9 cellular contexts compared by ENCODE assay signal in genomic region chr9:97109194-97109811, GRCh38.
A peak's percentile ranks its signal among the peaks of the same experiment; 100 is the strongest.
DNase-seq lines count a peak whose midpoint lies in the region; ATAC-seq, FAIRE-seq and TF ChIP-seq lines count a peak whose summit lies in the region.
"Had no signal": no experiment of that assay in that cellular context is flagged by ENCODE, and none has a peak within 500 bp of the region (broad histone marks: within the 10 kb centered on the region; RNA-seq: fewer than 3 reads in every experiment).

No MANE protein-coding gene starts in this region.

- no peak for ATAC-seq in GM19467 (IDR thresholded peaks at IDR 0.05; ENCODE audit: unreplicated experiment)

- H3K9me3 ChIP-seq in H1 (ENCODE audit: insufficient read depth in 2 of 2, low read depth in 1 of 2, low read length in 1 of 2) (no peaks in the 10 kb centered on the region), uterus (no peaks in the 10 kb centered on the region)

- H3K18ac ChIP-seq in H1 (ENCODE audit: extremely low read depth, low read length): no peak overlapping the region

- DNase-seq in Calu3 (peak; percentile 64), HK-2 (ENCODE audit: unreplicated experiment) (peak; percentile 17), RWPE1 (ENCODE audit: low spot score) (peak; percentile 64), H1 (ENCODE audit: low read depth in 1 of 2, low spot score in 2 of 2) (peak; percentile 43 to 67), mucosa of gallbladder (ENCODE audit: low spot score) (peak; percentile 46), uterus (no peak), GM12892 (ENCODE audit: insufficient read length) (no peak)
- DNase-seq: naive B cell had no signal

- FAIRE-seq in H1 (lab: Jason Lieb, UNC): peak; percentile 39
- FAIRE-seq in GM12892 (lab: Jason Lieb, UNC): no peak

- peaks cover 0 to 6% (median 0%) of the 10 kb centered on the region in 4 experiments; a peak in 2 of 8 replicates for H3K36me3 ChIP-seq in H1 (ENCODE audit: control insufficient read depth in 2 of 4, insufficient read depth in 4 of 4, low read length in 3 of 4)
- no peaks in the 10 kb centered on the region for H3K36me3 ChIP-seq in uterus

- TF ChIP-seq EP300 in H1 (IDR thresholded peaks at IDR 0.05; ENCODE audit: borderline replicate concordance in 1 of 2, low read depth in 2 of 2, low read length in 2 of 2): no peak

- no peak overlapping the region for H4K91ac ChIP-seq in H1 (replicated peaks; ENCODE audit: insufficient read length, low read length)

- H3K27me3 ChIP-seq in H1 (replicated peaks in 1 of 4; ENCODE audit: control insufficient read depth in 3 of 4, extremely low read depth in 1 of 4, insufficient read depth in 3 of 4, low read length in 3 of 4): no peaks in the 10 kb centered on the region
- H3K27me3 ChIP-seq in uterus: no peaks in the 10 kb centered on the region

- H2BK12ac ChIP-seq in H1 (ENCODE audit: low read depth, low read length): no peak overlapping the region

- no peaks in the 10 kb centered on the region for H3K23me2 ChIP-seq in H1 (ENCODE audit: low read depth, low read length)

- H3K23ac ChIP-seq in H1 (ENCODE audit: insufficient read length): no peak overlapping the region

- no peak overlapping the region for H3K9ac ChIP-seq in H1 (replicated peaks in 1 of 4; ENCODE audit: extremely low read depth in 1 of 4, low read depth in 3 of 4, low read length in 3 of 4)

- peak; percentile 93 to 95 for TF ChIP-seq RAD21 in H1 (IDR thresholded peaks at IDR 0.05 in 1 of 2, conservative IDR thresholded peaks at IDR 0.05 in 1 of 2; ENCODE audit: low read depth in 2 of 2, low read length in 2 of 2)

- no peak overlapping the region for H3K27ac ChIP-seq in RWPE1
- H3K27ac ChIP-seq in H1 (ENCODE audit: low read depth, low read length): no peak overlapping the region
- no peak overlapping the region for H3K27ac ChIP-seq in uterus

- no peak overlapping the region for H4K8ac ChIP-seq in H1 (ENCODE audit: extremely low read depth, insufficient read depth, low read length)

- no peaks in the 10 kb centered on the region for H3K36me3 Mint-ChIP-seq in Calu3 (ENCODE audit: insufficient read depth, unreplicated experiment)
- H3K36me3 Mint-ChIP-seq: naive B cell had no signal

- H3K9me3 Mint-ChIP-seq in Calu3 (ENCODE audit: low read depth, unreplicated experiment): no peaks in the 10 kb centered on the region

- H3K4ac ChIP-seq in H1 (replicated peaks; ENCODE audit: insufficient read length, low read depth, low read length): no peak overlapping the region

- H3K56ac ChIP-seq in H1 (replicated peaks; ENCODE audit: insufficient read length, low read depth, low read length): no peak overlapping the region

- H3K4me1 Mint-ChIP-seq in Calu3 (ENCODE audit: low read depth, unreplicated experiment): no peaks in the 10 kb centered on the region
- H3K4me1 Mint-ChIP-seq: naive B cell had no signal

- H2BK5ac ChIP-seq in H1 (ENCODE audit: low read depth, low read length): no peak overlapping the region

- no peak overlapping the region for H3K4me3 Mint-ChIP-seq in Calu3 (ENCODE audit: low read depth, unreplicated experiment)
- H3K4me3 Mint-ChIP-seq: naive B cell had no signal

- BruUV-seq in Calu3 (replicated peaks; lab: Mats Ljungman, UMichigan): no TSS peak

- H3K14ac ChIP-seq in H1 (ENCODE audit: insufficient read length): no peak overlapping the region

- H2BK20ac ChIP-seq in H1 (ENCODE audit: low read length): no peak overlapping the region

- TF ChIP-seq POLR2A in H1 (IDR thresholded peaks at IDR 0.05; ENCODE audit: control extremely low read depth in 1 of 2, low read depth in 2 of 2, low read length in 2 of 2): no peak
- no peak for TF ChIP-seq POLR2A in uterus (IDR thresholded peaks at IDR 0.05)
- TF ChIP-seq POLR2A in GM12892 (IDR thresholded peaks at IDR 0.05; ENCODE audit: low read depth, low read length): no peak

- no peaks in the 10 kb centered on the region for H3K4me1 ChIP-seq in H1 (replicated peaks in 1 of 4; ENCODE audit: control insufficient read depth in 3 of 4, insufficient read depth in 4 of 4, low read length in 3 of 4)
- no peaks in the 10 kb centered on the region for H3K4me1 ChIP-seq in uterus

- H3K4me3 ChIP-seq in H1 (ENCODE audit: extremely low read depth in 1 of 4, insufficient read depth in 2 of 4, low read depth in 3 of 4, low read length in 4 of 4) (no peak overlapping the region), uterus (no peak overlapping the region)

- H2BK15ac ChIP-seq in H1 (ENCODE audit: low read length): no peak overlapping the region

- POLR2A ChIA-PET in RWPE1 (lab: Yijun Ruan, JAX; ENCODE audit: low non-redundant PET) (no interaction called here), H1 (lab: Charles Lee; ENCODE audit: partially characterized antibody) (interaction anchor here (0.8 to 0.9 kb wide), 2 partner anchors 250 to 254 kb away, joined by 3 to 4 read pairs; no protein-coding TSS in a partner anchor)

- no peak overlapping the region for H2BK120ac ChIP-seq in H1 (replicated peaks; ENCODE audit: low read depth, low read length)

- no peaks in the 10 kb centered on the region for H4K20me1 ChIP-seq in H1 (replicated peaks in 1 of 2; ENCODE audit: control insufficient read depth in 1 of 2, insufficient read depth in 2 of 2, low read length in 2 of 2)

- CTCF ChIA-PET in Calu3 (lab: Charles Lee): interaction anchor here (0.8 kb wide), 1 partner anchor 252 kb away, joined by 6 read pairs; no protein-coding TSS in a partner anchor
- CTCF ChIA-PET in RWPE1 (lab: Yijun Ruan, JAX): interaction anchor here (0.6 to 1.2 kb wide), 5 partner anchors 14 to 252 kb away, joined by 3 to 5 read pairs (median 4); no protein-coding TSS in a partner anchor
- CTCF ChIA-PET in H1 (lab: Charles Lee; ENCODE audit: partially characterized antibody): interaction anchor here (0.7 to 1.8 kb wide), 9 partner anchors 18 to 255 kb away, joined by 3 to 10 read pairs (median 3); partner anchors contain the start of gene CTSV

- TF ChIP-seq CTCF in Calu3 (IDR thresholded peaks at IDR 0.05; ENCODE audit: unreplicated experiment): peak; percentile 38
- peak; percentile 90 for TF ChIP-seq CTCF in RWPE1 (conservative IDR thresholded peaks at IDR 0.05; ENCODE audit: low read depth)
- TF ChIP-seq CTCF in H1 (IDR thresholded peaks at IDR 0.05; ENCODE audit: control extremely low read depth in 1 of 3, insufficient read depth in 1 of 3, low read depth in 1 of 3, low read length in 3 of 3): peak; percentile 62 to 82 (median 78)
- TF ChIP-seq CTCF in uterus (IDR thresholded peaks at IDR 0.05): no peak

- H3K79me1 ChIP-seq in H1 (ENCODE audit: low read depth, low read length): no peaks in the 10 kb centered on the region

- H2AK5ac ChIP-seq in H1 (ENCODE audit: low read depth, low read length): no peak overlapping the region

- no peak overlapping the region for H4K5ac ChIP-seq in H1 (ENCODE audit: insufficient read length, low read depth, low read length)

- H3K27me3 Mint-ChIP-seq in Calu3 (ENCODE audit: unreplicated experiment): no peaks in the 10 kb centered on the region

- no peak overlapping the region for H3K27ac Mint-ChIP-seq in Calu3 (ENCODE audit: unreplicated experiment)

- intact Hi-C loops in Calu3 (cut with micrococcal nuclease; ENCODE audit: unreplicated experiment): loop anchor here (1.0 kb wide), 1 partner anchor 252 kb away; no protein-coding TSS in a partner anchor
- intact Hi-C loops in uterus (cut with DNase I; ENCODE audit: low total_unique reads): no loop called here

- 31% methylated on average over 4 of the region's 4 CpGs; no CpG with 5 or more reads in 1 of the 2 experiments for WGBS in H1 (ENCODE audit: extremely low coverage in 1 of 2, insufficient coverage in 1 of 2, insufficient read length in 1 of 2, insufficient replicate concordance in 2 of 2, low coverage in 1 of 2, low lambda C conversion rate in 2 of 2, missing lambda C conversion rate in 1 of 2), 2 experiments

- no peaks in the 10 kb centered on the region for H3K79me2 ChIP-seq in H1 (ENCODE audit: control insufficient read depth in 1 of 2, insufficient read depth in 2 of 2, low read length in 2 of 2)

- H2AFZ ChIP-seq in H1 (ENCODE audit: low read length): no peak overlapping the region

- H3K4me2 ChIP-seq in H1 (ENCODE audit: insufficient read depth in 1 of 2, low read depth in 2 of 2, low read length in 2 of 2): no peak overlapping the region

TF ChIP-seq in H1, 55 proteins besides CTCF, POLR2A, EP300 and RAD21 (continues in another document):
- TF ChIP-seq TAF7 (optimal IDR thresholded peaks at IDR 0.05; ENCODE audit: borderline replicate concordance, low read depth, low read length) (no peak), CBX8 (IDR thresholded peaks at IDR 0.05; ENCODE audit: borderline replicate concordance, low read depth, low read length) (no peak), NANOG (IDR thresholded peaks at IDR 0.05; ENCODE audit: insufficient read depth, low read depth, low read length, poor library complexity, severe bottlenecking) (no peak), MAFK (IDR thresholded peaks at IDR 0.05; ENCODE audit: low read depth, low read length) (no peak)
- TF ChIP-seq, protein P1, sequence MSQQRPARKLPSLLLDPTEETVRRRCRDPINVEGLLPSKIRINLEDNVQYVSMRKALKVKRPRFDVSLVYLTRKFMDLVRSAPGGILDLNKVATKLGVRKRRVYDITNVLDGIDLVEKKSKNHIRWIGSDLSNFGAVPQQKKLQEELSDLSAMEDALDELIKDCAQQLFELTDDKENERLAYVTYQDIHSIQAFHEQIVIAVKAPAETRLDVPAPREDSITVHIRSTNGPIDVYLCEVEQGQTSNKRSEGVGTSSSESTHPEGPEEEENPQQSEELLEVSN (IDR thresholded peaks at IDR 0.05): no peak

Comparison
In these comparisons a context has a peak if more than half of its experiments do, and no peak if none do; other contexts are left out.
1. DNase-seq: peak in Calu3 (single experiment), HK-2 (single experiment), RWPE1 (single experiment), H1 (2 of 2) and mucosa of gallbladder (single experiment); none in uterus (0 of 2) and GM12892 (single experiment).
2. CTCF ChIP-seq: peak in Calu3 (single experiment), RWPE1 (single experiment) and H1 (3 of 3); none in uterus (0 of 4).